ENCODE assay signal across 29 cellular contexts in the genomic region with DNA sequence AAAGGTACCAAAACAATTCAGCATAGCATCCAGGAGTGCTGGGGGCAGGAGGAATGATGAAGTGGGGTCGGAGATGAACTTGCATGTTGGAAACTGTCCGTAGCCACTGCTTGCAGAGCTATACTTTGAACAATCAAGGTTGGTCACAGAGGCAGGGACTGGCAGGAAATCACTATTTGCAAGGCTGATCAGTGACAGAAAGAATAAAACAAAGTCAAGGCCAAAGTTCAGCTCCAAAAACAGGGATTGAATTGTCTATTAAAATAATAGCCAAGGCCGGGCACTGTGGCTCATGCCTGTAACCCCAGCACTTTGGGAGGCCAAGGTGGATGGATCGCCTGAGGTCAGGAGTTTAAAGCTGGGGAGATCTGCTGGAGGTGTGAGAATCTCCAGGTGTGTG. TPM values are rescaled to one million over a fixed set of nuclear protein-coding genes. Genes with fewer than 3 reads are reported as not detected.
"Had no signal": no experiment of that assay in that cellular context is flagged by ENCODE, and none has a peak within 500 bp of the region (broad histone marks: within the 10 kb centered on the region; RNA-seq: fewer than 3 reads in every experiment).

No MANE protein-coding gene starts in this region.

- H3K4me3 ChIP-seq: left lung, lung, neural progenitor cell, ovary, right atrium auricular region, skin epidermis, stomach, testis, thyroid gland, transverse colon, upper lobe of left lung, vagina had no signal

- H3K9ac ChIP-seq: neural progenitor cell had no signal

- H3K27ac ChIP-seq: neural progenitor cell, neutrophil, ovary, testis, transverse colon, vagina had no signal

- ATAC-seq: left colon; natural killer cell; sciatic nerve; stimulated activated naive B cell treated with anti-CD40 and anti-IgM and Interleukin-4, amounts not matched to agents 10 μg/mL and 1 μg/mL and 100 μg/mL, for 72 hours; stimulated activated naive CD8-positive, alpha-beta T cell treated with anti-CD3 and anti-CD28 coated beads, Interleukin-15, Interleukin-2, amounts not matched to agents 100 U/mL and 50 U/mL, for 24 hours had no signal

- H2AFZ ChIP-seq: neural progenitor cell had no signal

- H3K4me1 ChIP-seq: right atrium auricular region, stomach, testis, thyroid gland, transverse colon, vagina had no signal

- H3K36me3 ChIP-seq: left lung, neural progenitor cell, neutrophil, ovary, right atrium auricular region, stomach, thyroid gland, transverse colon, upper lobe of left lung, vagina had no signal

- H3K9me3 ChIP-seq: testis, thyroid gland had no signal

- H3K4me2 ChIP-seq: neural progenitor cell had no signal

- DNase-seq: hippocampal formation; kidney glomerular epithelial cell; left colon; left lung; mesendoderm; naive B cell; natural killer cell; nephron progenitor cell; occipital lobe; ovary; stimulated activated CD4-positive, alpha-beta T cell treated with anti-CD3 and anti-CD28 coated beads, Interleukin-12 subunit alpha, Interleukin-12 subunit beta, amount 100 ng/mL, for 4 hours; stimulated activated CD4-positive, alpha-beta T cell treated with anti-CD3 and anti-CD28 coated beads, Interleukin-15, amount 100 ng/mL, for 24 hours; stimulated activated CD4-positive, alpha-beta T cell treated with anti-CD3 and anti-CD28 coated beads, Interleukin-2, amount 100 ng/mL, for 24 hours; stimulated activated CD4-positive, alpha-beta T cell treated with anti-CD3 and anti-CD28 coated beads, Interleukin-4, amount 100 ng/mL, for 1 hour; stimulated activated naive B cell treated with anti-CD40 and anti-IgM and Interleukin-4, amounts not matched to agents 10 μg/mL and 1 μg/mL and 100 μg/mL, for 72 hours; stimulated activated naive CD8-positive, alpha-beta T cell treated with anti-CD3 and anti-CD28 coated beads, Interleukin-15, Interleukin-2, amounts not matched to agents 100 U/mL and 50 U/mL, for 24 hours; stomach; testis; thyroid gland; transverse colon; upper lobe of left lung had no signal

- H3K27me3 ChIP-seq: left lung, neural progenitor cell, ovary, right atrium auricular region, stomach, testis, thyroid gland, transverse colon, upper lobe of left lung, vagina had no signal

RNA-seq across cellular contexts. Expression of gene SPRY4, which starts 18.7 kb away (rescaled TPM):
- total RNA-seq: mononuclear cell had no signal
